In the genomic region with DNA sequence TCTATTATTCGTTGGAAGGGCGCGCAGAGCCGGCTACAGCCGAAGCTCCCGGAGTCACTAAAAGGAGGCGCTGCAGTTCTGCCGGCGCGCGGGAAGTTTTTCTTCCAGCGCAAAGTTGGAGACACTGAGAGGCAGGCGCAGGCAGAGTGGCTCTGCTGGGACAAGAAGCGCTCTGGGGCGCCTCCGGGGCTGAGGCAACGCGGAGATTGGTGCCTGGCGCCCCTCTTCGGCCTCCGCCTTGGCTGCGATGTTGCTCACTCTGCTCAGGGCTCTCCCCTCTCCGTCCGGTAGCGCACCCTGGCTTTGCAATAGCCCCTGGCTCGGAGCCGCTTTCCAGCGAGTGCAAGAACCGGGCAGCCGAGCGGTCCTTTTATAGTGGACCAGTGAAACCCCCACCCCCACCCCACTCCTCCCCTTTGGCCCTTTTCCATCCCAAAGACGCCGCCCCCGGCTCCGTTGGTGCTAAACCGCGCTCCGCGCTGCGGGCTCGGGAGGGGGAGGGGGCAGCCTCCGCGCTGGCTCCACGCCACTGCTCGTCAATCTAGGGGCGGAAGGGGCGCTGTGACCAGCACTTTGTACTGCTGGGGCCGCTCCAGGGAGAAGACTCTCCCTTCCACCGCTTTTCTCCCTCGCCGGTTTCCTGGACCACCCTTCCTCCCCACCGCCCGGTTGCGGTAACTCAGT, we compare ENCODE assay signal across 8 cellular contexts. TPM values are rescaled to one million over a fixed set of nuclear protein-coding genes. Genes with fewer than 3 reads are reported as not detected.
DNase-seq lines count a peak whose midpoint lies in the region; ATAC-seq and TF ChIP-seq lines count a peak whose summit lies in the region.

A gene (minus strand): TSS at position 344 of the 684 bp plus-strand sequence. CDS start 455 bp downstream, outside the sequence.

- H3K4me2 ChIP-seq in KMS-11, result peak within 1 kb of the TSS; percentile 25

- no peaks in the 10 kb centered on the region for H4K20me1 ChIP-seq in KMS-11 (ENCODE audit: insufficient read depth)

- ATAC-seq in upper lobe of right lung, result peak; percentile 68
- ATAC-seq in GM18502 (IDR thresholded peaks at IDR 0.05; ENCODE audit: poor library complexity, unreplicated experiment), result no peak
- ATAC-seq in HG03354 (IDR thresholded peaks at IDR 0.05; ENCODE audit: poor library complexity, severe bottlenecking, unreplicated experiment), result no peak

- no peak within 1 kb of the TSS for H3K4me3 ChIP-seq in KMS-11 (IDR thresholded peaks at IDR 0.05; ENCODE audit: insufficient read depth, low read depth, low read length)
- H3K4me3 ChIP-seq in fibroblast of the aortic adventitia (ENCODE audit: low read depth, low read length), result peak within 1 kb of the TSS; percentile 99
- H3K4me3 ChIP-seq in muscle layer of colon (ENCODE audit: low read depth in 1 of 2, low read length in 2 of 2), result peak within 1 kb of the TSS; percentile 85 to 89
- H3K4me3 ChIP-seq in upper lobe of right lung, result peak within 1 kb of the TSS; percentile 79

- TF ChIP-seq CTCF in KMS-11 (conservative IDR thresholded peaks at IDR 0.05; ENCODE audit: low read depth, low read length), result no peak
- peak; percentile 20 for TF ChIP-seq CTCF in fibroblast of the aortic adventitia (IDR thresholded peaks at IDR 0.05; ENCODE audit: insufficient read depth, low read length)
- peak; percentile 23 for TF ChIP-seq CTCF in upper lobe of right lung (IDR thresholded peaks at IDR 0.05)

- H3K27ac ChIP-seq in KMS-11 (no peak within 1 kb of the TSS), muscle layer of colon (ENCODE audit: low read depth, low read length) (peak within 1 kb of the TSS; percentile 88), upper lobe of right lung (peak within 1 kb of the TSS; percentile 94)

- H3K27me3 ChIP-seq in KMS-11 (ENCODE audit: insufficient read depth, low read depth) (no peaks in the 10 kb centered on the region), muscle layer of colon (ENCODE audit: control insufficient read depth in 1 of 2, insufficient read depth in 2 of 2, low read length in 2 of 2) (no peaks in the 10 kb centered on the region), upper lobe of right lung (peaks cover 4% of the 10 kb centered on the region)

- H3K36me3 ChIP-seq in KMS-11 (ENCODE audit: insufficient read depth) (no peaks in the 10 kb centered on the region), muscle layer of colon (ENCODE audit: insufficient read depth, low read length) (peaks cover 20% of the 10 kb centered on the region), upper lobe of right lung (peaks cover 26% of the 10 kb centered on the region)

- H3K79me2 ChIP-seq in KMS-11 (ENCODE audit: insufficient read depth, low read depth), result no peaks in the 10 kb centered on the region

- H3K9me3 ChIP-seq in muscle layer of colon (ENCODE audit: low read length), result no peaks in the 10 kb centered on the region
- no peaks in the 10 kb centered on the region for H3K9me3 ChIP-seq in upper lobe of right lung

- H3K9ac ChIP-seq in KMS-11, result no peak within 1 kb of the TSS; the same call in 1 of the 2 replicates
- H3K9ac ChIP-seq in muscle layer of colon (ENCODE audit: low read length), result peak within 1 kb of the TSS; percentile 74

- intact Hi-C loops in upper lobe of right lung (cut with DNase I), result no loop called here

- peaks cover 4% of the 10 kb centered on the region for H3K4me1 ChIP-seq in KMS-11 (ENCODE audit: low read depth, poor library complexity, severe bottlenecking)
- H3K4me1 ChIP-seq in muscle layer of colon (ENCODE audit: insufficient read depth, low read length), result peaks cover 13% of the 10 kb centered on the region
- H3K4me1 ChIP-seq in upper lobe of right lung, result peaks cover 28% of the 10 kb centered on the region

- H2AFZ ChIP-seq in KMS-11 (ENCODE audit: low read depth), result peak within 1 kb of the TSS; percentile 88

- peak; percentile 90 for DNase-seq in CMK (ENCODE audit: low read depth)
- peak; percentile 63 for DNase-seq in activated CD8-positive, alpha-beta memory T cell treated with anti-CD3 and anti-CD28 coated beads, Interleukin-2, amount 50 U/mL, for 48 hours
- peak; percentile 96 for DNase-seq in fibroblast of the aortic adventitia (ENCODE audit: low read depth)
- peak; percentile 88 for DNase-seq in upper lobe of right lung

RNA-seq across cellular contexts. Expression of the gene that starts here (rescaled TPM):
- total RNA-seq in fibroblast of the aortic adventitia (ENCODE audit: low replicate concordance) (284 and 390 TPM in 2 replicates), upper lobe of right lung (122 TPM)
